Comparison of ENCODE assay signal across 1 cellular context in genomic region chr1:56135864-56136147, GRCh38.
TF ChIP-seq lines count a peak whose summit lies in the region.

No MANE protein-coding gene starts in this region.

TF ChIP-seq in GM12878, 131 proteins besides CTCF, POLR2A, EP300 and RAD21 (continued from another document):
- TF ChIP-seq, protein P1, sequence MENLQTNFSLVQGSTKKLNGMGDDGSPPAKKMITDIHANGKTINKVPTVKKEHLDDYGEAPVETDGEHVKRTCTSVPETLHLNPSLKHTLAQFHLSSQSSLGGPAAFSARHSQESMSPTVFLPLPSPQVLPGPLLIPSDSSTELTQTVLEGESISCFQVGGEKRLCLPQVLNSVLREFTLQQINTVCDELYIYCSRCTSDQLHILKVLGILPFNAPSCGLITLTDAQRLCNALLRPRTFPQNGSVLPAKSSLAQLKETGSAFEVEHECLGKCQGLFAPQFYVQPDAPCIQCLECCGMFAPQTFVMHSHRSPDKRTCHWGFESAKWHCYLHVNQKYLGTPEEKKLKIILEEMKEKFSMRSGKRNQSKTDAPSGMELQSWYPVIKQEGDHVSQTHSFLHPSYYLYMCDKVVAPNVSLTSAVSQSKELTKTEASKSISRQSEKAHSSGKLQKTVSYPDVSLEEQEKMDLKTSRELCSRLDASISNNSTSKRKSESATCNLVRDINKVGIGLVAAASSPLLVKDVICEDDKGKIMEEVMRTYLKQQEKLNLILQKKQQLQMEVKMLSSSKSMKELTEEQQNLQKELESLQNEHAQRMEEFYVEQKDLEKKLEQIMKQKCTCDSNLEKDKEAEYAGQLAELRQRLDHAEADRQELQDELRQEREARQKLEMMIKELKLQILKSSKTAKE (IDR thresholded peaks at IDR 0.05; ENCODE audit: low read depth, poor library complexity, severe bottlenecking): no peak
- no peak for TF ChIP-seq MAX (IDR thresholded peaks at IDR 0.05; ENCODE audit: low read depth, low read length)
- TF ChIP-seq POU2F2 (IDR thresholded peaks at IDR 0.05; ENCODE audit: borderline replicate concordance, low read depth, low read length): no peak
- TF ChIP-seq BCL11A (IDR thresholded peaks at IDR 0.05; ENCODE audit: low read depth, low read length): no peak
